Comparison of ENCODE assay signal across 25 cellular contexts in the genomic region with DNA sequence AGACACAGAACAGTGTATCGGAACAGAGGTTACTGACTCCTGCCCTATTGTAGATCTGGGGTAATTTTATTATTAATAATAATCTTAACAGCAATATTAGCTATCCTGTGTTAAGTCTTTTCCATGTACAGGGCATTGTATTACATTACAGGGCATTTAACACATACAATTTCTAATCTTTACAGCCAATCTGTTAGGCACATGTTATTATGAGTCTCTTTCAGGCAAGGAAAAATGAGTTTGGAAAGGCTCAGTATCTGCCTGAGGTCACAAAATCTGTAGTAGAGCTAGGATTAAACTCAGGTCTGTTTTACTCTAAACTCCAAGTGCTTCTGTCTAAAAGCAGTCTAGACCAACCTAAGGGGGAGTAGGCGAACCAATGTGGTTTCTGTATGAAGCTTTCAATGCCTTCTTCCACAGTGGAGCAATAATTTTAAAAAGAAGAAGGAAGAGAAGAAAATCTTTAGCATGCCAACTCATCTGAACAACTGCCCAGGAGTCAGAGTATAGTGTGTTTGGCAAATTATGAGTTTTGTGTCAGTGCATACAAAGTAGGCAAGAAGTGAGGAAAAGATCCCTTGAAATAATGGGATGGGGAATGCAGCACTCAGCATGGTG.
DNase-seq lines count a peak whose midpoint lies in the region; ATAC-seq and TF ChIP-seq lines count a peak whose summit lies in the region.
"Had no signal": no experiment of that assay in that cellular context is flagged by ENCODE, and none has a peak within 500 bp of the region (broad histone marks: within the 10 kb centered on the region; RNA-seq: fewer than 3 reads in every experiment).

No MANE protein-coding gene starts in this region.

- intact Hi-C loops in natural killer cell (cut with micrococcal nuclease) (no loop called here), aorta (cut with DNase I) (no loop called here)

- H3K4me1 ChIP-seq in CD4-positive, CD25-positive, alpha-beta regulatory T cell (ENCODE audit: control insufficient read depth, insufficient read depth, low read length, poor library complexity, severe bottlenecking), result peaks cover 8% of the 10 kb centered on the region
- no peaks in the 10 kb centered on the region for H3K4me1 ChIP-seq in aorta (ENCODE audit: control insufficient read depth in 1 of 2, insufficient read depth in 2 of 2, low read length in 2 of 2)
- H3K4me1 ChIP-seq: pancreas, SJSA1, tibial artery had no signal

- H3K27ac Mint-ChIP-seq in CD4-positive, CD25-positive, alpha-beta regulatory T cell, result peak overlapping the region; percentile 16 to 85 (median 53)
- H3K27ac Mint-ChIP-seq in natural killer cell, result peak overlapping the region; percentile 25 to 65
- H3K27ac Mint-ChIP-seq: activated CD8-positive, alpha-beta T cell treated with anti-CD3 and anti-CD28 coated beads for 36 hours; activated naive CD8-positive, alpha-beta T cell; memory B cell had no signal

- peaks cover 0 to under 1% (median 0%) of the 10 kb centered on the region in 7 donors for H3K9me3 Mint-ChIP-seq in CD4-positive, CD25-positive, alpha-beta regulatory T cell
- no peaks in the 10 kb centered on the region for H3K9me3 Mint-ChIP-seq in natural killer cell
- H3K9me3 Mint-ChIP-seq: activated CD8-positive, alpha-beta T cell treated with anti-CD3 and anti-CD28 coated beads for 36 hours; memory B cell had no signal

- no peak overlapping the region for H3K27ac ChIP-seq in CD4-positive, CD25-positive, alpha-beta regulatory T cell (ENCODE audit: insufficient read depth, low read length, poor library complexity, severe bottlenecking)
- H3K27ac ChIP-seq in aorta (ENCODE audit: low read depth in 1 of 2, low read length in 2 of 2), result no peak overlapping the region
- H3K27ac ChIP-seq: esophagus muscularis mucosa, pancreas, SJSA1, tibial artery had no signal

- no peak overlapping the region for H3K4me3 ChIP-seq in CD4-positive, CD25-positive, alpha-beta regulatory T cell (ENCODE audit: low read depth, low read length)
- H3K4me3 ChIP-seq in aorta (ENCODE audit: low read length in 2 of 2), result no peak overlapping the region
- H3K4me3 ChIP-seq: esophagus muscularis mucosa, pancreas, SJSA1, tibial artery had no signal

- no peak overlapping the region for H3K4me3 Mint-ChIP-seq in CD4-positive, CD25-positive, alpha-beta regulatory T cell
- H3K4me3 Mint-ChIP-seq in natural killer cell, result no peak overlapping the region
- H3K4me3 Mint-ChIP-seq: activated CD8-positive, alpha-beta T cell treated with anti-CD3 and anti-CD28 coated beads for 36 hours; activated naive CD8-positive, alpha-beta T cell; activated T-cell treated with anti-CD3 and anti-CD28 coated beads, Interleukin-2, amount 50 U/mL, for 4 hours; memory B cell had no signal

- H3K27me3 ChIP-seq in CD4-positive, CD25-positive, alpha-beta regulatory T cell (ENCODE audit: control insufficient read depth, insufficient read depth, low read length), result no peaks in the 10 kb centered on the region
- no peaks in the 10 kb centered on the region for H3K27me3 ChIP-seq in aorta (ENCODE audit: control insufficient read depth in 1 of 2, insufficient read depth in 2 of 2, low read length in 1 of 2)
- H3K27me3 ChIP-seq: esophagus muscularis mucosa, pancreas, SJSA1, tibial artery had no signal

- H3K36me3 Mint-ChIP-seq in CD4-positive, CD25-positive, alpha-beta regulatory T cell, result peaks cover 37% of the 10 kb centered on the region
- no peaks in the 10 kb centered on the region for H3K36me3 Mint-ChIP-seq in natural killer cell

- no peaks in the 10 kb centered on the region for H3K27me3 Mint-ChIP-seq in CD4-positive, CD25-positive, alpha-beta regulatory T cell
- H3K27me3 Mint-ChIP-seq in natural killer cell (ENCODE audit: low read depth in 2 of 2), result no peaks in the 10 kb centered on the region
- H3K27me3 Mint-ChIP-seq: activated CD8-positive, alpha-beta T cell treated with anti-CD3 and anti-CD28 coated beads for 36 hours; activated naive CD8-positive, alpha-beta T cell; memory B cell had no signal

- no peak for DNase-seq in CD4-positive, CD25-positive, alpha-beta regulatory T cell
- DNase-seq in Kasumi-1 (lab: John Stamatoyannopoulos, UW), result peak; percentile 64 to 65
- peak; percentile 9 for DNase-seq in SKM-1 (lab: John Stamatoyannopoulos, UW; ENCODE audit: unreplicated experiment)
- DNase-seq in natural killer cell, result no peak
- no peak for DNase-seq in GM10266 (ENCODE audit: extremely low spot score)
- DNase-seq in omental fat pad (ENCODE audit: low spot score), result no peak
- no peak for DNase-seq in aorta
- DNase-seq: activated CD8-positive, alpha-beta T cell treated with anti-CD3 and anti-CD28 coated beads for 36 hours; activated T-cell treated with anti-CD3 and anti-CD28 coated beads, Interleukin-2, amount 50 U/mL, for 4 hours; COR-L47; DMS79 treated with DMSO at 0.1 percent for 48 hours; effector CD8-positive, alpha-beta T cell; NCI-H1436 treated with DMSO at 0.1 percent for 48 hours; NCI-H2171 treated with DMSO at 0.1 percent for 48 hours; NCI-H69; pancreas; stimulated activated CD4-positive, alpha-beta T cell treated with anti-CD3 and anti-CD28 coated beads, Interleukin-1b, Interleukin-23, amount 100 ng/mL, for 48 hours; stimulated activated naive CD4-positive, alpha-beta T cell; T-helper 9 cell; tibial artery had no signal

- no peak for ATAC-seq in CD4-positive, CD25-positive, alpha-beta regulatory T cell (ENCODE audit: low read depth in 2 of 2)
- ATAC-seq in natural killer cell (no peak), omental fat pad (ENCODE audit: low FRiP score) (no peak), aorta (ENCODE audit: low FRiP score) (no peak), HG02571 (IDR thresholded peaks at IDR 0.05; ENCODE audit: unreplicated experiment) (no peak)
- ATAC-seq: activated CD8-positive, alpha-beta T cell treated with anti-CD3 and anti-CD28 coated beads for 36 hours; activated T-cell treated with anti-CD3 and anti-CD28 coated beads, Interleukin-2, amount 50 U/mL, for 4 hours had no signal

- peaks cover 21% of the 10 kb centered on the region for H3K36me3 ChIP-seq in CD4-positive, CD25-positive, alpha-beta regulatory T cell (ENCODE audit: control insufficient read depth, insufficient read depth, low read length)
- no peaks in the 10 kb centered on the region for H3K36me3 ChIP-seq in aorta (ENCODE audit: control insufficient read depth in 1 of 2, insufficient read depth in 2 of 2, low read length in 1 of 2)
- H3K36me3 ChIP-seq: esophagus muscularis mucosa, pancreas, SJSA1, tibial artery had no signal

- no peaks in the 10 kb centered on the region for H3K9me3 ChIP-seq in CD4-positive, CD25-positive, alpha-beta regulatory T cell (ENCODE audit: control insufficient read depth in 2 of 2, low read length in 2 of 2)
- no peaks in the 10 kb centered on the region for H3K9me3 ChIP-seq in aorta (ENCODE audit: control insufficient read depth, low read length)
- H3K9me3 ChIP-seq: esophagus muscularis mucosa, pancreas, SJSA1, tibial artery had no signal

- H3K4me1 Mint-ChIP-seq in CD4-positive, CD25-positive, alpha-beta regulatory T cell, result peaks cover 33 to 81% (median 52%) of the 10 kb centered on the region in 4 donors
- peaks cover 73 to 79% of the 10 kb centered on the region in 2 donors for H3K4me1 Mint-ChIP-seq in natural killer cell

- no peak for TF ChIP-seq CTCF in natural killer cell (IDR thresholded peaks at IDR 0.05)
- no peak for TF ChIP-seq CTCF in GM10266 (IDR thresholded peaks at IDR 0.05; ENCODE audit: control insufficient read depth, insufficient read depth, low read depth, missing control alignments)
- no peak for TF ChIP-seq CTCF in omental fat pad (IDR thresholded peaks at IDR 0.05)

- 92 to 96% methylated on average over 2 of the region's 2 CpGs for WGBS in aorta, 2 donors

Comparison
In these comparisons a context has a peak if more than half of its experiments do, and no peak if none do; other contexts are left out.
1. DNase-seq: peak in Kasumi-1 (2 of 2) and SKM-1 (single experiment); none in CD4-positive, CD25-positive, alpha-beta regulatory T cell (0 of 3), natural killer cell (single experiment), GM10266 (single experiment), omental fat pad (single experiment) and aorta (0 of 2).